In the genomic region with DNA sequence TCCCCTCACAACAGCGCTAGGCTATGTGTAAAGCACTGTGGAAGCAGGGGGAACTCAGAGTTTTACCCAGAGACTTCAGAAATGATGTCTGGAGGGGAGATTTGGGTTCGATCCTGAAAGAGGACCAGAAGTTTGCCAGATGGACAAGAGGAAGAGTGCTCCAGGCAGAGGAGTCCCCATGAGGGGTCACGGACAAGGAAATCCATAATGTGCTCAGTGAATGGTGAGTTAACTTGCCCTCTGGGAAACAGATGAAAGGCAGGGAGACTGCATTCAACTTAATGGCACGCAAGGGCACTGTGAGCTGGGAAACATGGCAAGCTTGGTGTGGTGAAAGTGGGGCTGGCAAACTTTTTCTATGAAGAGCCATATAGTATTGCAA, we compare ENCODE assay signal across 17 cellular contexts. TPM values are rescaled to one million over a fixed set of nuclear protein-coding genes. Genes with fewer than 3 reads are reported as not detected.
DNase-seq lines count a peak whose midpoint lies in the region; ATAC-seq and TF ChIP-seq lines count a peak whose summit lies in the region.
"Had no signal": no experiment of that assay in that cellular context is flagged by ENCODE, and none has a peak within 500 bp of the region (broad histone marks: within the 10 kb centered on the region; RNA-seq: fewer than 3 reads in every experiment).

No MANE protein-coding gene starts in this region.

- H4K12ac ChIP-seq in trophoblast cell (ENCODE audit: low read depth, low read length): no peak overlapping the region

- H2BK120ac ChIP-seq in trophoblast cell (ENCODE audit: insufficient read depth, low read length, poor library complexity): no peak overlapping the region

- H3K4me1 ChIP-seq in GM23248 (ENCODE audit: insufficient read depth): peaks cover 32% of the 10 kb centered on the region
- peaks cover under 1 to 3% of the 10 kb centered on the region in 2 experiments for H3K4me1 ChIP-seq in trophoblast cell (ENCODE audit: control insufficient read depth in 1 of 2, insufficient read depth in 2 of 2, low read length in 2 of 2)
- peaks cover 17% of the 10 kb centered on the region for H3K4me1 ChIP-seq in PC-3 (ENCODE audit: insufficient read depth, low read length)
- H3K4me1 ChIP-seq in Caco-2: peaks cover 18% of the 10 kb centered on the region

- H3K27me3 Mint-ChIP-seq in glutamatergic neuron (ENCODE audit: unreplicated experiment) (peaks cover 8% of the 10 kb centered on the region), Caco-2 (ENCODE audit: insufficient read depth, unreplicated experiment) (no peaks in the 10 kb centered on the region)

- no peaks in the 10 kb centered on the region for H3K9me3 ChIP-seq in GM23248 (ENCODE audit: low read depth)
- H3K9me3 ChIP-seq in trophoblast cell (ENCODE audit: insufficient read depth, low read depth, low read length): no peaks in the 10 kb centered on the region
- H3K9me3 ChIP-seq in PC-3 (ENCODE audit: low read length): no peaks in the 10 kb centered on the region
- no peaks in the 10 kb centered on the region for H3K9me3 ChIP-seq in Caco-2
- H3K9me3 ChIP-seq: Peyer's patch had no signal

- CTCF ChIA-PET in PC-3 (lab: Charles Lee) (no interaction called here), Caco-2 (lab: Charles Lee) (no interaction called here)

- H3K36me3 ChIP-seq in GM23248 (ENCODE audit: low read depth): no peaks in the 10 kb centered on the region
- H3K36me3 ChIP-seq in trophoblast cell (ENCODE audit: control insufficient read depth in 1 of 2, insufficient read depth in 2 of 2, low read length in 2 of 2): no peaks in the 10 kb centered on the region
- no peaks in the 10 kb centered on the region for H3K36me3 ChIP-seq in PC-3 (ENCODE audit: low read depth, low read length)
- no peaks in the 10 kb centered on the region for H3K36me3 ChIP-seq in Caco-2 (ENCODE audit: control insufficient read depth, insufficient read depth, low read length)
- H3K36me3 ChIP-seq: Peyer's patch had no signal

- H2AFZ ChIP-seq in GM23248 (0 out of 2 replicates have a peak overlapping the region, but pooled peaks have one; percentile 6), trophoblast cell (ENCODE audit: insufficient read depth, low read length, poor library complexity) (no peak overlapping the region), PC-3 (ENCODE audit: low read length) (no peak overlapping the region)

- H3K4me1 Mint-ChIP-seq in glutamatergic neuron (ENCODE audit: low read depth, unreplicated experiment): peaks cover 29% of the 10 kb centered on the region
- peaks cover 12% of the 10 kb centered on the region for H3K4me1 Mint-ChIP-seq in Caco-2 (ENCODE audit: low read depth, unreplicated experiment)

- H3K4me3 Mint-ChIP-seq in glutamatergic neuron (ENCODE audit: unreplicated experiment): peak overlapping the region; percentile 49
- H3K4me3 Mint-ChIP-seq in Caco-2 (ENCODE audit: unreplicated experiment): no peak overlapping the region

- H2BK12ac ChIP-seq in trophoblast cell (ENCODE audit: low read length): peak overlapping the region; percentile 25

- H3K4me2 ChIP-seq in GM23248 (ENCODE audit: unreplicated experiment) (peak overlapping the region; percentile 45), trophoblast cell (ENCODE audit: low read length) (no peak overlapping the region), PC-3 (ENCODE audit: low read length) (no peak overlapping the region)

- H3K9me2 ChIP-seq in GM23248 (ENCODE audit: insufficient read depth) (no peaks in the 10 kb centered on the region), PC-3 (replicated peaks; ENCODE audit: low read length) (no peaks in the 10 kb centered on the region)

- H3K27ac Mint-ChIP-seq in glutamatergic neuron (ENCODE audit: unreplicated experiment) (peak overlapping the region; percentile 81), Caco-2 (ENCODE audit: unreplicated experiment) (no peak overlapping the region)

- H3K9ac ChIP-seq in GM23248 (peak overlapping the region; percentile 42), trophoblast cell (ENCODE audit: low read length) (no peak overlapping the region), PC-3 (ENCODE audit: low read length) (no peak overlapping the region)

- DNase-seq in GM23248: no peak
- DNase-seq in glutamatergic neuron: peak; percentile 31
- no peak for DNase-seq in trophoblast cell
- DNase-seq in PC-3: no peak
- DNase-seq in NCI-H82 treated with DMSO at 0.1 percent for 48 hours (lab: John Stamatoyannopoulos, UW; ENCODE audit: unreplicated experiment): no peak
- DNase-seq in Caco-2: no peak
- DNase-seq: ACHN, DMS79, KG1, NCI-H1436, NCI-H2029, NCI-H2171, NCI-H774, Peyer's patch, Right ventricle myocardium superior had no signal

- H3K4me3 ChIP-seq in GM23248: no peak overlapping the region
- H3K4me3 ChIP-seq in trophoblast cell (ENCODE audit: low read depth, low read length): no peak overlapping the region
- no peak overlapping the region for H3K4me3 ChIP-seq in PC-3 (ENCODE audit: low read length)
- H3K4me3 ChIP-seq in Caco-2 (ENCODE audit: low read depth, low read length): no peak overlapping the region
- H3K4me3 ChIP-seq: Peyer's patch had no signal

- H3F3A ChIP-seq in GM23248 (ENCODE audit: insufficient read depth): peaks cover 42% of the 10 kb centered on the region
- no peaks in the 10 kb centered on the region for H3F3A ChIP-seq in PC-3 (ENCODE audit: low read length, unreplicated experiment)

- WGBS in GM23248 (ENCODE audit: low coverage in 1 of 2, low lambda C conversion rate in 2 of 2, missing lambda C conversion rate in 2 of 2), 2 experiments: 76 to 89% methylated on average over 4 of the region's 4 CpGs
- no CpG with 5 or more reads among the region's 4 CpGs for WGBS in trophoblast cell (ENCODE audit: extremely low coverage, insufficient coverage, insufficient read length)

- no peak overlapping the region for H4K8ac ChIP-seq in trophoblast cell (ENCODE audit: low read depth, low read length)

- peaks cover 3% of the 10 kb centered on the region for H3K9me3 Mint-ChIP-seq in glutamatergic neuron (ENCODE audit: unreplicated experiment)
- no peaks in the 10 kb centered on the region for H3K9me3 Mint-ChIP-seq in Caco-2 (ENCODE audit: unreplicated experiment)

- H4K20me1 ChIP-seq in GM23248 (ENCODE audit: insufficient read depth): no peaks in the 10 kb centered on the region
- H4K20me1 ChIP-seq in PC-3 (ENCODE audit: low read length): no peaks in the 10 kb centered on the region

- TF ChIP-seq CTCF in glutamatergic neuron (IDR thresholded peaks at IDR 0.05; ENCODE audit: partially characterized antibody, unreplicated experiment) (no peak), PC-3 (conservative IDR thresholded peaks at IDR 0.05; ENCODE audit: low read depth, low read length) (no peak), Caco-2 (IDR thresholded peaks at IDR 0.05; ENCODE audit: insufficient read depth in 1 of 2, low read depth in 1 of 2, low read length in 1 of 2, severe bottlenecking in 1 of 2, unreplicated experiment in 1 of 2) (no peak)

- no peak overlapping the region for H3K14ac ChIP-seq in trophoblast cell (ENCODE audit: low read length)

- H4K91ac ChIP-seq in trophoblast cell (ENCODE audit: low read depth, low read length): no peak overlapping the region

- H3K36me3 Mint-ChIP-seq in glutamatergic neuron (ENCODE audit: unreplicated experiment) (no peaks in the 10 kb centered on the region), Caco-2 (ENCODE audit: insufficient read depth, unreplicated experiment) (no peaks in the 10 kb centered on the region)

- no TSS peak for BruUV-seq in PC-3 (replicated peaks; lab: Mats Ljungman, UMichigan)
- no TSS peak for BruUV-seq in Caco-2 (replicated peaks; lab: Mats Ljungman, UMichigan)

- H2AK5ac ChIP-seq in trophoblast cell (ENCODE audit: low read length): peak overlapping the region; percentile 55

- H3K79me2 ChIP-seq in GM23248 (ENCODE audit: insufficient read depth) (no peaks in the 10 kb centered on the region), trophoblast cell (ENCODE audit: control insufficient read depth, insufficient read depth, low read length, poor library complexity) (no peaks in the 10 kb centered on the region), PC-3 (ENCODE audit: low read length) (0 out of 2 replicates have a peak, but pooled peaks cover 3% of the 10 kb centered on the region)

- POLR2A ChIA-PET in PC-3 (lab: Charles Lee; ENCODE audit: unreplicated experiment) (no interaction called here), Caco-2 (lab: Charles Lee) (no interaction called here)

- H3K79me1 ChIP-seq in trophoblast cell (ENCODE audit: low read length): peaks cover 1% of the 10 kb centered on the region

- intact Hi-C loops in PC-3 (cut with micrococcal nuclease) (no loop called here), Caco-2 (cut with micrococcal nuclease; ENCODE audit: unreplicated experiment) (no loop called here)

- peak overlapping the region; percentile 34 for H2BK5ac ChIP-seq in trophoblast cell (ENCODE audit: low read depth, low read length, poor library complexity)

- no peak overlapping the region for H3K23ac ChIP-seq in trophoblast cell (ENCODE audit: low read length)

- H3K27ac ChIP-seq in GM23248 (peak overlapping the region; percentile 54), trophoblast cell (ENCODE audit: low read depth, low read length) (no peak overlapping the region), PC-3 (ENCODE audit: low read length) (no peak overlapping the region)
- H3K27ac ChIP-seq: Peyer's patch had no signal

- H3K4ac ChIP-seq in trophoblast cell (ENCODE audit: low read depth, low read length): no peak overlapping the region

- peak; percentile 36 for ATAC-seq in SK-N-SH treated with all-trans-retinoic acid at 6 μM for 48 hours
- no peak for ATAC-seq in PC-3
- ATAC-seq in GM19452 (IDR thresholded peaks at IDR 0.05; ENCODE audit: unreplicated experiment): no peak

- H3K27me3 ChIP-seq in GM23248 (replicated peaks; ENCODE audit: insufficient read depth): no peaks in the 10 kb centered on the region
- H3K27me3 ChIP-seq in trophoblast cell (ENCODE audit: insufficient read depth, low read length): no peaks in the 10 kb centered on the region
- H3K27me3 ChIP-seq in PC-3 (ENCODE audit: low read length): no peaks in the 10 kb centered on the region
- no peaks in the 10 kb centered on the region for H3K27me3 ChIP-seq in Caco-2 (replicated peaks; ENCODE audit: control insufficient read depth, insufficient read depth, low read length)
- H3K27me3 ChIP-seq: Peyer's patch had no signal

- in situ Hi-C loops in GM23248 (cut with MboI): loop anchor here (10.0 kb wide), 1 partner anchor 134 kb away; no protein-coding TSS in a partner anchor

- H3K18ac ChIP-seq in trophoblast cell (ENCODE audit: low read length): no peak overlapping the region

RNA-seq across cellular contexts. Expression of a gene that starts 6.0 kb away (rescaled TPM):
- 49.6 and 54.1 TPM in 2 replicates for total RNA-seq in GM23248 (2014; rRNA removed; shearing (Covaris generic))
- polyA plus RNA-seq in GM23248 (2016; fragmentation: Nextera tagmentation; extraction: Ambion mirVana): 8.8 and 10.9 TPM in 2 replicates
- total RNA-seq in glutamatergic neuron (ENCODE audit: unreplicated experiment) (49.6 TPM), PC-3 (2014; rRNA removed) (25.2 and 34.5 TPM in 2 replicates), Caco-2 (2022) (25.6 and 27.8 TPM in 2 replicates)
- 35.0 and 37.6 TPM in 2 replicates for polyA plus RNA-seq in trophoblast cell (2013)
